In genomic region chr2:62506421-62506750, GRCh38 we compare ENCODE assay signal across 8 cellular contexts. TPM values are rescaled to one million over a fixed set of nuclear protein-coding genes. Genes with fewer than 3 reads are reported as not detected.
A peak's percentile ranks its signal among the peaks of the same experiment; 100 is the strongest.
DNase-seq lines count a peak whose midpoint lies in the region; ATAC-seq and TF ChIP-seq lines count a peak whose summit lies in the region.

No MANE protein-coding gene starts in this region.

- H3K36me3 ChIP-seq in DOHH2 (ENCODE audit: control insufficient read depth, low read length) (no peaks in the 10 kb centered on the region), ectodermal cell (ENCODE audit: control insufficient read depth, insufficient read depth, low read length) (no peaks in the 10 kb centered on the region)

- H3K9me3 Mint-ChIP-seq in IgD-negative memory B cell: no peaks in the 10 kb centered on the region
- no peaks in the 10 kb centered on the region for H3K9me3 Mint-ChIP-seq in natural killer cell treated with Interleukin-12 subunit alpha and Interleukin-12 subunit beta and Interleukin-15 and Interleukin-18, amount 100 ng/mL, for 72 hours

- H3K27me3 Mint-ChIP-seq in IgD-negative memory B cell: peaks cover 8% of the 10 kb centered on the region
- H3K27me3 Mint-ChIP-seq in natural killer cell treated with Interleukin-12 subunit alpha and Interleukin-12 subunit beta and Interleukin-15 and Interleukin-18, amount 100 ng/mL, for 72 hours: peaks cover 9 to 20% of the 10 kb centered on the region in 2 donors

- peak overlapping the region; percentile 61 to 90 (median 78) for H3K4me3 Mint-ChIP-seq in IgD-negative memory B cell
- H3K4me3 Mint-ChIP-seq in natural killer cell treated with Interleukin-12 subunit alpha and Interleukin-12 subunit beta and Interleukin-15 and Interleukin-18, amount 100 ng/mL, for 72 hours: peak overlapping the region; percentile 75

- DNase-seq in natural killer cell treated with Interleukin-12 subunit alpha and Interleukin-12 subunit beta and Interleukin-15 and Interleukin-18, amount 100 ng/mL, for 72 hours (ENCODE audit: low spot score): no peak
- DNase-seq in GM19238 (ENCODE audit: insufficient read length, low spot score) (no peak), C1 segment of cervical spinal cord (lab: John Stamatoyannopoulos, UW) (no peak)
- DNase-seq in activated CD4-positive, CD25-positive, alpha-beta regulatory T cell treated with anti-CD3 and anti-CD28 coated beads, Interleukin-2, amount 50 U/mL, for 72 hours: no peak

- peak overlapping the region; percentile 75 for H3K4me2 ChIP-seq in DOHH2 (ENCODE audit: low read length)

- WGBS in ectodermal cell, 2 experiments: 4 to 12% methylated on average over 3 of the region's 3 CpGs

- no peaks in the 10 kb centered on the region for H3K27me3 ChIP-seq in DOHH2 (ENCODE audit: control insufficient read depth, low read length)
- no peaks in the 10 kb centered on the region for H3K27me3 ChIP-seq in ectodermal cell (ENCODE audit: control insufficient read depth, insufficient read depth, low read length, poor library complexity, severe bottlenecking)

- no peaks in the 10 kb centered on the region for H4K20me1 ChIP-seq in DOHH2 (ENCODE audit: control insufficient read depth, insufficient read depth, low read depth, low read length)

- no peaks in the 10 kb centered on the region for H3K79me2 ChIP-seq in DOHH2 (ENCODE audit: control insufficient read depth, low read length)

- H3K4me3 ChIP-seq in DOHH2 (ENCODE audit: low read length) (peak overlapping the region; percentile 78), ectodermal cell (ENCODE audit: insufficient read depth, low read depth, low read length) (peak overlapping the region; percentile 53)

- peak; percentile 39 for ATAC-seq in GM21528 (IDR thresholded peaks at IDR 0.05; ENCODE audit: low FRiP score, unreplicated experiment)
- ATAC-seq in natural killer cell treated with Interleukin-12 subunit alpha and Interleukin-12 subunit beta and Interleukin-15 and Interleukin-18, amount 100 ng/mL, for 72 hours: peak in 1 of 2 donors; percentile 15

- no peak overlapping the region for H3K27ac ChIP-seq in DOHH2 (ENCODE audit: low read depth, low read length)
- H3K27ac ChIP-seq in ectodermal cell (ENCODE audit: insufficient read depth, low read depth, low read length, poor library complexity, severe bottlenecking): peak overlapping the region; percentile 64

- H3K4me1 Mint-ChIP-seq in IgD-negative memory B cell: peaks cover 5 to 7% (median 6%) of the 10 kb centered on the region in 3 donors
- H3K4me1 Mint-ChIP-seq in natural killer cell treated with Interleukin-12 subunit alpha and Interleukin-12 subunit beta and Interleukin-15 and Interleukin-18, amount 100 ng/mL, for 72 hours (ENCODE audit: low read depth in 2 of 2): peaks cover 9 to 12% of the 10 kb centered on the region in 2 donors

- peak overlapping the region in 1 of 3 donors; percentile 31 for H3K27ac Mint-ChIP-seq in IgD-negative memory B cell
- no peak overlapping the region for H3K27ac Mint-ChIP-seq in natural killer cell treated with Interleukin-12 subunit alpha and Interleukin-12 subunit beta and Interleukin-15 and Interleukin-18, amount 100 ng/mL, for 72 hours

- H3K9me2 ChIP-seq in DOHH2 (replicated peaks; ENCODE audit: control insufficient read depth, low read length): no peaks in the 10 kb centered on the region

- no peaks in the 10 kb centered on the region for H3K36me3 Mint-ChIP-seq in IgD-negative memory B cell
- H3K36me3 Mint-ChIP-seq in natural killer cell treated with Interleukin-12 subunit alpha and Interleukin-12 subunit beta and Interleukin-15 and Interleukin-18, amount 100 ng/mL, for 72 hours: no peaks in the 10 kb centered on the region

- H3F3A ChIP-seq in DOHH2 (ENCODE audit: control insufficient read depth, insufficient read depth): 0 out of 2 replicates have a peak, but pooled peaks cover 4% of the 10 kb centered on the region

- H3K9me3 ChIP-seq in DOHH2 (ENCODE audit: control insufficient read depth, insufficient read depth, low read length): no peaks in the 10 kb centered on the region
- no peaks in the 10 kb centered on the region for H3K9me3 ChIP-seq in ectodermal cell (ENCODE audit: control insufficient read depth, low read length)

- no peak for TF ChIP-seq CTCF in DOHH2 (IDR thresholded peaks at IDR 0.05; ENCODE audit: low read depth, low read length, poor library complexity, severe bottlenecking)

- H3K4me1 ChIP-seq in DOHH2 (ENCODE audit: control insufficient read depth, low read length) (peaks cover 8% of the 10 kb centered on the region; the same call in 1 of the 2 replicates), ectodermal cell (ENCODE audit: control insufficient read depth, insufficient read depth, low read length) (no peaks in the 10 kb centered on the region)

RNA-seq across cellular contexts. Expression of gene TMEM17, which starts 0.4 kb away (rescaled TPM):
- polyA plus RNA-seq in IgD-negative memory B cell: not detected
- 2.9 TPM for polyA plus RNA-seq in ectodermal cell (2013, experiment 1 of 4)
- polyA plus RNA-seq in ectodermal cell (2013, experiment 2 of 4): 3.5 TPM
- polyA plus RNA-seq in ectodermal cell (2013, experiment 3 of 4): 3.4 TPM
- 3.9 TPM for polyA plus RNA-seq in ectodermal cell (2013, experiment 4 of 4)
- total RNA-seq in natural killer cell treated with Interleukin-12 subunit alpha and Interleukin-12 subunit beta and Interleukin-15 and Interleukin-18, amount 100 ng/mL, for 72 hours: under 1 TPM; 0.14 to 0.28 TPM
